Comparison of ENCODE assay signal across 8 cellular contexts in genomic region chr4:73069338-73070071, GRCh38. TPM values are rescaled to one million over a fixed set of nuclear protein-coding genes. Genes with fewer than 3 reads are reported as not detected.
DNase-seq lines count a peak whose midpoint lies in the region; ATAC-seq, FAIRE-seq and TF ChIP-seq lines count a peak whose summit lies in the region.

Gene COX18 (minus strand): TSS chr4:73069716. CDS start chr4:73069649, 67 bp downstream.

- H3K36me3 ChIP-seq in HepG2 (replicated peaks in 1 of 2; ENCODE audit: control insufficient read depth in 1 of 2, insufficient read depth in 2 of 2, low read length in 2 of 2): peaks cover under 1 to 1% of the 10 kb centered on the region in 2 experiments; a peak in 1 of 5 replicates

- 0 out of 4 replicates have a peak, but pooled peaks of 1 of the 2 experiments have one; percentile 15 for TF ChIP-seq EP300 in HepG2 (IDR thresholded peaks at IDR 0.05; ENCODE audit: low read depth in 2 of 2, low read length in 2 of 2)
- peak; percentile 42; the same call in 1 of the 2 replicates for TF ChIP-seq EP300 in HepG2 (CRISPR knock-in tag; IDR thresholded peaks at IDR 0.05; ENCODE audit: borderline replicate concordance)

- peaks cover 46% of the 10 kb centered on the region for H3K4me1 Mint-ChIP-seq in CD4-positive, alpha-beta T cell (ENCODE audit: low read depth)
- peaks cover 29% of the 10 kb centered on the region for H3K4me1 Mint-ChIP-seq in activated CD4-positive, alpha-beta memory T cell treated with anti-CD3 and anti-CD28 coated beads for 36 hours (ENCODE audit: low read depth)

- in situ Hi-C loops in HepG2 (cut with HindIII; ENCODE audit: extremely low pct_ligation_motif_present, low pct_unique_long_range_greater_than_20kb): no loop called here

- POLR2A ChIA-PET in CD4-positive, alpha-beta T cell (lab: Charles Lee): interaction anchor here (0.7 to 6.0 kb wide), 9 partner anchors 10 to 189 kb away, joined by 3 to 63 read pairs (median 4); partner anchors contain the start of gene ANKRD17
- POLR2A ChIA-PET in activated CD4-positive, alpha-beta memory T cell treated with anti-CD3 and anti-CD28 coated beads for 36 hours (lab: Charles Lee): interaction anchor here (1.0 to 4.2 kb wide), 9 partner anchors 10 to 190 kb away, joined by 3 to 39 read pairs (median 3); partner anchors contain the start of gene ANKRD17
- POLR2A ChIA-PET in HepG2 (lab: Yijun Ruan, JAX): interaction anchor here (1.1 to 3.0 kb wide), 3 partner anchors 12 to 189 kb away, joined by 3 to 20 read pairs (median 5); partner anchors contain the start of gene ANKRD17

- no peaks in the 10 kb centered on the region for H3K9me3 ChIP-seq in CD4-positive, alpha-beta T cell (ENCODE audit: control insufficient read depth, low read length)
- no peaks in the 10 kb centered on the region for H3K9me3 ChIP-seq in HepG2 (ENCODE audit: low read length)

- H3K27ac Mint-ChIP-seq in CD4-positive, alpha-beta T cell: peak within 1 kb of the TSS; percentile 99
- peak within 1 kb of the TSS; percentile 99 for H3K27ac Mint-ChIP-seq in activated CD4-positive, alpha-beta memory T cell treated with anti-CD3 and anti-CD28 coated beads for 36 hours

- H3K9ac ChIP-seq in HepG2 (ENCODE audit: insufficient read depth, low read depth, low read length): peak within 1 kb of the TSS; percentile 91

- peak within 1 kb of the TSS; percentile 95 for H3K4me3 Mint-ChIP-seq in CD4-positive, alpha-beta T cell
- H3K4me3 Mint-ChIP-seq in activated CD4-positive, alpha-beta memory T cell treated with anti-CD3 and anti-CD28 coated beads for 36 hours: peak within 1 kb of the TSS; percentile 83

- no peaks in the 10 kb centered on the region for H3K27me3 ChIP-seq in CD4-positive, alpha-beta T cell (ENCODE audit: control insufficient read depth, insufficient read depth, low read length)
- H3K27me3 ChIP-seq in HepG2 (ENCODE audit: control insufficient read depth in 1 of 2, insufficient read depth in 2 of 2, low read length in 2 of 2): no peaks in the 10 kb centered on the region; a peak in 1 of 5 replicates

- no peaks in the 10 kb centered on the region for H4K20me1 ChIP-seq in HepG2 (ENCODE audit: insufficient read depth, low read length)

- peak; percentile 79 to 94 (median 89) for DNase-seq in CD4-positive, alpha-beta T cell
- peak; percentile 89 for DNase-seq in NCI-H82 treated with DMSO at 0.1 percent for 48 hours (lab: John Stamatoyannopoulos, UW; ENCODE audit: unreplicated experiment)
- DNase-seq in activated CD4-positive, alpha-beta memory T cell treated with anti-CD3 and anti-CD28 coated beads for 36 hours: peak; percentile 97
- DNase-seq in dermis microvascular lymphatic vessel endothelial cell (ENCODE audit: low read depth in 2 of 2): peak; percentile 98
- DNase-seq in HepG2 (ENCODE audit: low spot score): peak; percentile 95
- peak; percentile 93 for DNase-seq in stimulated activated CD4-positive, alpha-beta T cell treated with anti-CD3 and anti-CD28 coated beads, Interleukin-4, amount 100 ng/mL, for 1 hour

- peak within 1 kb of the TSS; percentile 89 for H3K4me2 ChIP-seq in HepG2 (ENCODE audit: low read depth, low read length)

- H3K9me3 Mint-ChIP-seq in CD4-positive, alpha-beta T cell: no peaks in the 10 kb centered on the region
- no peaks in the 10 kb centered on the region for H3K9me3 Mint-ChIP-seq in activated CD4-positive, alpha-beta memory T cell treated with anti-CD3 and anti-CD28 coated beads for 36 hours

- H3K36me3 Mint-ChIP-seq in CD4-positive, alpha-beta T cell (ENCODE audit: low read depth): peaks cover 45% of the 10 kb centered on the region
- peaks cover 10% of the 10 kb centered on the region for H3K36me3 Mint-ChIP-seq in activated CD4-positive, alpha-beta memory T cell treated with anti-CD3 and anti-CD28 coated beads for 36 hours

- peak within 1 kb of the TSS; percentile 79 to 83 (median 81) for H3K4me3 ChIP-seq in HepG2 (replicated peaks in 1 of 3; ENCODE audit: insufficient read depth in 1 of 3, low read depth in 2 of 3, low read length in 3 of 3)

- H3K27ac ChIP-seq in CD4-positive, alpha-beta T cell (ENCODE audit: low read depth, low read length): peak within 1 kb of the TSS; percentile 99
- peak within 1 kb of the TSS; percentile 95 for H3K27ac ChIP-seq in HepG2 (ENCODE audit: extremely low read length, insufficient read depth, low read length)

- WGBS in HepG2 (ENCODE audit: low lambda C conversion rate): 0% methylated on average over 10 of the region's 62 CpGs

- peak within 1 kb of the TSS; percentile 59 for H2AFZ ChIP-seq in HepG2 (ENCODE audit: low read length)

- CTCF ChIA-PET in CD4-positive, alpha-beta T cell (lab: Charles Lee): interaction anchor here (1.3 kb wide), 1 partner anchor 188 kb away, joined by 8 read pairs; the partner anchor contains the start of gene ANKRD17
- CTCF ChIA-PET in activated CD4-positive, alpha-beta memory T cell treated with anti-CD3 and anti-CD28 coated beads for 36 hours (lab: Charles Lee): interaction anchor here (2.1 kb wide), 1 partner anchor 189 kb away, joined by 18 read pairs; the partner anchor contains the start of gene ANKRD17
- CTCF ChIA-PET in HepG2 (lab: Yijun Ruan, JAX; ENCODE audit: low intra/inter-chr PET ratio, low total read pairs): no interaction called here

- peak; percentile 72; the same call in 1 of the 2 replicates for TF ChIP-seq RAD21 in HepG2 (CRISPR knock-in tag; IDR thresholded peaks at IDR 0.05)

- no TSS peak for BruUV-seq in HepG2 (replicated peaks; lab: Mats Ljungman, UMichigan)

- H3K27me3 Mint-ChIP-seq in CD4-positive, alpha-beta T cell: no peaks in the 10 kb centered on the region
- H3K27me3 Mint-ChIP-seq in activated CD4-positive, alpha-beta memory T cell treated with anti-CD3 and anti-CD28 coated beads for 36 hours: no peaks in the 10 kb centered on the region

- ATAC-seq in CD4-positive, alpha-beta T cell (ENCODE audit: poor library complexity): peak; percentile 75
- peak; percentile 83 for ATAC-seq in GM19438 (IDR thresholded peaks at IDR 0.05; ENCODE audit: low read depth, unreplicated experiment)
- peak; percentile 81 for ATAC-seq in HG03575 (IDR thresholded peaks at IDR 0.05; ENCODE audit: extremely low read depth, insufficient number of reproducible peaks, low FRiP score, unreplicated experiment)
- peak; percentile 91 for ATAC-seq in HepG2

- peak; percentile 83 for FAIRE-seq in HepG2 (lab: Jason Lieb, UNC)

- peaks cover 16% of the 10 kb centered on the region for H3K79me2 ChIP-seq in HepG2 (ENCODE audit: insufficient read depth, low read length)

- TF ChIP-seq POLR2A in HepG2 (IDR thresholded peaks at IDR 0.05; ENCODE audit: insufficient read depth in 1 of 2, low read depth in 2 of 2, low read length in 2 of 2): peak; percentile 93 to 95

- peaks cover 23% of the 10 kb centered on the region for H3K4me1 ChIP-seq in HepG2 (ENCODE audit: insufficient read depth, low read length)

- intact Hi-C loops in CD4-positive, alpha-beta T cell (cut with DNase I, micrococcal nuclease): loop anchor here (1.0 to 10.0 kb wide), 3 partner anchors 155 to 190 kb away; partner anchors contain the start of gene ANKRD17 (in 1 of the 2)
- intact Hi-C loops in activated CD4-positive, alpha-beta memory T cell treated with anti-CD3 and anti-CD28 coated beads for 36 hours (cut with micrococcal nuclease): loop anchor here (1.0 to 5.0 kb wide), 5 partner anchors 17 to 1088 kb away; partner anchors contain the start of gene MTHFD2L
- intact Hi-C loops in HepG2 (cut with micrococcal nuclease; ENCODE audit: unreplicated experiment): loop anchor here (2.0 kb wide), 1 partner anchor 189 kb away; the partner anchor contains the start of gene ANKRD17

- TF ChIP-seq CTCF in CD4-positive, alpha-beta T cell (IDR thresholded peaks at IDR 0.05): no peak
- peak; percentile 29; the same call in 1 of the 2 replicates for TF ChIP-seq CTCF in HepG2 (CRISPR knock-in tag; IDR thresholded peaks at IDR 0.05)

TF ChIP-seq in HepG2, 621 proteins besides CTCF, POLR2A, EP300 and RAD21 (continues in another document):
- peak; percentile 95 for TF ChIP-seq POLR2G (IDR thresholded peaks at IDR 0.05; ENCODE audit: low read depth, low read length)
- TF ChIP-seq ZNF615 (CRISPR knock-in tag; IDR thresholded peaks at IDR 0.05; ENCODE audit: borderline replicate concordance): 0 out of 2 replicates have a peak, but pooled peaks have one; percentile 83

RNA-seq across cellular contexts. Expression of gene COX18, which starts in this region (rescaled TPM):
- 1 to 10 TPM; 5.2 to 6.3 TPM for total RNA-seq in CD4-positive, alpha-beta T cell
- total RNA-seq in activated CD4-positive, alpha-beta memory T cell treated with anti-CD3 and anti-CD28 coated beads for 36 hours: 10 to 100 TPM; 18.6 to 20.6 TPM
- total RNA-seq in dermis microvascular lymphatic vessel endothelial cell (13.7 and 20.8 TPM in 2 replicates), HepG2 (2016; rRNA removed; fragmentation: Illumina TruSeq; extraction: Trizol) (21.3 and 25.3 TPM in 2 replicates)
- 2.5 and 3.1 TPM in 2 replicates for total RNA-seq in HepG2 (2016; cell fraction: cytosol; rRNA removed; fragmentation: Illumina TruSeq; extraction: Trizol; ENCODE audit: low read depth)
- 20.2 and 26.8 TPM in 2 replicates for total RNA-seq in HepG2 (2016; cell fraction: insoluble cytoplasmic fraction; rRNA removed; fragmentation: Illumina TruSeq; extraction: Trizol)
- 12.7 and 12.9 TPM in 2 replicates for total RNA-seq in HepG2 (2016; cell fraction: membrane; rRNA removed; fragmentation: Illumina TruSeq; extraction: Trizol)
- 12.2 and 16.7 TPM in 2 replicates for total RNA-seq in HepG2 (2016; cell fraction: nucleus; rRNA removed; fragmentation: Illumina TruSeq; extraction: Trizol)
- polyA plus RNA-seq in HepG2 (2011; rRNA removed): 8.7 and 9.5 TPM in 2 replicates
- polyA plus RNA-seq in HepG2 (2011; cell fraction: cytosol; rRNA removed): 8.8 and 11.9 TPM in 2 replicates
- 5.7 and 8.2 TPM in 2 replicates for polyA plus RNA-seq in HepG2 (2011; cell fraction: nucleus; rRNA removed)
- polyA plus RNA-seq in HepG2 (2012): 7.1 and 8.2 TPM in 2 replicates
- polyA plus RNA-seq in HepG2 (2016; cell fraction: cytosol; fragmentation: Illumina TruSeq; extraction: Trizol; ENCODE audit: low read depth): 2.7 TPM in 2 replicates
- polyA plus RNA-seq in HepG2 (2016; cell fraction: insoluble cytoplasmic fraction; fragmentation: Illumina TruSeq; extraction: Trizol; ENCODE audit: low read depth): 17.2 and 20.1 TPM in 2 replicates
- 6.7 and 7.6 TPM in 2 replicates for polyA plus RNA-seq in HepG2 (2016; cell fraction: membrane; fragmentation: Illumina TruSeq; extraction: Trizol; ENCODE audit: low read depth)
- 18.8 and 21.2 TPM in 2 replicates for polyA plus RNA-seq in HepG2 (2016; cell fraction: nucleus; fragmentation: Illumina TruSeq; extraction: Trizol; ENCODE audit: insufficient read depth, low read depth)
- 16.2 and 35.9 TPM in 2 replicates for polyA minus RNA-seq in HepG2 (2011; rRNA and poly(A)+ RNA removed; ENCODE audit: low replicate concordance)
- 13.8 and 16.8 TPM in 2 replicates for polyA minus RNA-seq in HepG2 (2011; cell fraction: cytosol; rRNA and poly(A)+ RNA removed)
- polyA minus RNA-seq in HepG2 (2011; cell fraction: nucleus; rRNA and poly(A)+ RNA removed): 5.5 and 7.3 TPM in 2 replicates

Comparison
In these comparisons a context has a peak if more than half of its experiments do, and no peak if none do; other contexts are left out.
1. Peak in every context shown above with its lines: DNase-seq, ATAC-seq, H3K4me3 ChIP-seq and H3K27ac ChIP-seq.